ENCODE assay signal across 20 cellular contexts in the genomic region with DNA sequence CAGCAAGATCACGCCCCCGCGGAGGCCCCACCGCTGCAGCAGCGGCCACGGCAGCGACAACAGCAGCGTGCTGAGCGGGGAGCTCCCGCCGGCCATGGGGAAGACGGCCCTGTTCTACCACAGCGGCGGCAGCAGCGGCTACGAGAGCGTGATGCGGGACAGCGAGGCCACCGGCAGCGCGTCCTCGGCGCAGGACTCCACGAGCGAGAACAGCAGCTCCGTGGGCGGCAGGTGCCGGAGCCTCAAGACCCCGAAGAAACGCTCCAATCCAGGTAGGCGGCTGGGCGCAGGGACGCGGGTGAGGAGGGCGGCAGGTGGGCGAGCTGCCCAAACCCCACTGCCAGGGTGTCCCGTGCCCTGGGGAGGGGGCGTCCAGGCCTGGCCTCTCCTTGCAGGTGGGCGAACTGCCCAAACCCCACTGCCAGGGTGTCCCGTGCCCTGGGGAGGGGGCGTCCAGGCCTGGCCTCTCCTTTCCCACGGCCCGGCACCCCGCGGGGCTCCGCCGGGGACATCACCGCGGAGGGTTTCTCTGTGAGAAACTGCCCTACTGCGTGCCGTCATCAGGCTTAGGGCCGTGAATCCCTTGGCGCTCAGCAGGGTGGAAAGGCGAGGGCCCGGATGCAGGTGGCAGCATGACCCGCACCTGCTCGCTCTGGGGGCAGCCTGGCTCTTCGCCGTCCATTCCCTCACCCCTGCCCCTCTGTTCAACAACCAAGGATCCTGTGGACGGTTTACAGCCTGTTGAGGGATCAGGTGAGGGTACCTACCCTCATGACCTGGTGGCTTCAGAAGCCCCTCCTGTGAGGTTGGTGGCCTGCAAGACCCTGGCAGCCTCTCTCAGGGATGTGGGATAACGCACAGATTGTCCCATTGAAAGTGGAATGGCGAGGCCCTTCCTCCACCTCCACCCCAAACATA.
DNase-seq lines count a peak whose midpoint lies in the region; ATAC-seq and TF ChIP-seq lines count a peak whose summit lies in the region.
"Had no signal": no experiment of that assay in that cellular context is flagged by ENCODE, and none has a peak within 500 bp of the region (broad histone marks: within the 10 kb centered on the region; RNA-seq: fewer than 3 reads in every experiment).

No MANE protein-coding gene starts in this region.

- no peak overlapping the region for H3K9ac ChIP-seq in SK-N-SH

- no peak overlapping the region for H3K4me3 Mint-ChIP-seq in endothelial cell (ENCODE audit: unreplicated experiment)
- H3K4me3 Mint-ChIP-seq: CD4-positive, alpha-beta T cell had no signal

- TF ChIP-seq CTCF in endothelial cell (IDR thresholded peaks at IDR 0.05; ENCODE audit: unreplicated experiment) (no peak), SK-N-SH (IDR thresholded peaks at IDR 0.05) (no peak)

- peak; percentile 53 for DNase-seq in activated effector memory CD4-positive, alpha-beta T cell treated with anti-CD3 and anti-CD28 coated beads, Interleukin-2, amount 50 U/mL, for 16 hours
- DNase-seq in activated effector memory CD4-positive, alpha-beta T cell treated with Interleukin-2 at 50 U/mL for 16 hours: no peak
- DNase-seq in ecto neural progenitor cell (ENCODE audit: low spot score): peak; percentile 57
- DNase-seq in mesenteric fat pad (ENCODE audit: low spot score): peak; percentile 87
- no peak for DNase-seq in CD1c-positive myeloid dendritic cell (ENCODE audit: extremely low spot score)
- no peak for DNase-seq in endothelial cell (ENCODE audit: low spot score)
- DNase-seq in SK-N-SH: no peak
- DNase-seq: CD4-positive, alpha-beta T cell; DMS153; GDM1; KBM-7; NCI-H1105; NCI-H1694; NCI-H2081 treated with DMSO at 0.1 percent for 48 hours; NCI-H510A; NCI-H774; SIG-M5 had no signal

- peak overlapping the region in 1 of 2 experiments; percentile 18; a peak in 1 of 4 replicates for H3K27ac ChIP-seq in SK-N-SH (ENCODE audit: low read depth in 2 of 2, low read length in 1 of 2)
- H3K27ac ChIP-seq: 22Rv1 had no signal

- POLR2A ChIA-PET in SK-N-SH (lab: Yijun Ruan, JAX): no interaction called here

- H3K79me2 ChIP-seq in SK-N-SH (ENCODE audit: insufficient read depth): no peaks in the 10 kb centered on the region

- H3F3A ChIP-seq in SK-N-SH (replicated peaks; ENCODE audit: insufficient read depth): no peaks in the 10 kb centered on the region

- no peaks in the 10 kb centered on the region for H3K27me3 ChIP-seq in SK-N-SH (ENCODE audit: insufficient read depth)

- 94% methylated on average over 39 of the region's 63 CpGs for WGBS in SK-N-SH (ENCODE audit: low lambda C conversion rate)

- no peak for ATAC-seq in HG03095 (IDR thresholded peaks at IDR 0.05; ENCODE audit: unreplicated experiment)

- no peaks in the 10 kb centered on the region for H3K9me2 ChIP-seq in SK-N-SH

- H3K4me3 ChIP-seq in SK-N-SH (ENCODE audit: low read depth in 2 of 2, low read length in 1 of 2): no peak overlapping the region

- no peak overlapping the region for H3K27ac Mint-ChIP-seq in endothelial cell (ENCODE audit: unreplicated experiment)
- H3K27ac Mint-ChIP-seq: CD4-positive, alpha-beta T cell had no signal

- H3K4me2 ChIP-seq in SK-N-SH: no peak overlapping the region

- TF ChIP-seq RAD21 in SK-N-SH (IDR thresholded peaks at IDR 0.05; ENCODE audit: low read length): no peak

- no peaks in the 10 kb centered on the region for H3K9me3 ChIP-seq in SK-N-SH
- H3K9me3 ChIP-seq: Caco-2 had no signal

- no peaks in the 10 kb centered on the region for H4K20me1 ChIP-seq in SK-N-SH (ENCODE audit: insufficient read depth)

- H3K27me3 Mint-ChIP-seq in endothelial cell (ENCODE audit: unreplicated experiment): peaks cover 15% of the 10 kb centered on the region
- H3K27me3 Mint-ChIP-seq: CD4-positive, alpha-beta T cell had no signal

- CTCF ChIA-PET in SK-N-SH (lab: Yijun Ruan, JAX): interaction anchor here (0.5 to 1.3 kb wide), 6 partner anchors 24 to 535 kb away, joined by 3 to 7 read pairs (median 5); no protein-coding TSS in a partner anchor

- H3K4me1 ChIP-seq in SK-N-SH (ENCODE audit: control insufficient read depth in 1 of 2, insufficient read depth in 2 of 2, low read depth in 1 of 2, low read length in 1 of 2): peaks cover 0 to 43% of the 10 kb centered on the region in 2 experiments; a peak in 1 of 4 replicates

- H3K9me3 Mint-ChIP-seq in endothelial cell (ENCODE audit: unreplicated experiment): no peaks in the 10 kb centered on the region
- H3K9me3 Mint-ChIP-seq: CD4-positive, alpha-beta T cell had no signal

- H3K36me3 ChIP-seq in SK-N-SH (replicated peaks in 1 of 2; ENCODE audit: control insufficient read depth in 1 of 2, insufficient read depth in 2 of 2, low read length in 1 of 2): peaks cover 0 to 70% of the 10 kb centered on the region in 2 experiments

- no peak for TF ChIP-seq EP300 in SK-N-SH (IDR thresholded peaks at IDR 0.05; ENCODE audit: borderline replicate concordance in 1 of 2, low read depth in 1 of 2, low read length in 1 of 2)

- H3K36me3 Mint-ChIP-seq in endothelial cell (ENCODE audit: low read depth, unreplicated experiment): peaks cover 11% of the 10 kb centered on the region

- peaks cover 6% of the 10 kb centered on the region for H3K4me1 Mint-ChIP-seq in endothelial cell (ENCODE audit: unreplicated experiment)

- no peak overlapping the region for H2AFZ ChIP-seq in SK-N-SH (ENCODE audit: low read depth)

TF ChIP-seq in SK-N-SH, 30 proteins besides CTCF, POLR2A, EP300 and RAD21:
- TF ChIP-seq FOXM1 (IDR thresholded peaks at IDR 0.05; ENCODE audit: low read depth) (no peak), FOXJ3 (CRISPR knock-in tag; IDR thresholded peaks at IDR 0.05) (no peak)
- TF ChIP-seq, protein P1, sequence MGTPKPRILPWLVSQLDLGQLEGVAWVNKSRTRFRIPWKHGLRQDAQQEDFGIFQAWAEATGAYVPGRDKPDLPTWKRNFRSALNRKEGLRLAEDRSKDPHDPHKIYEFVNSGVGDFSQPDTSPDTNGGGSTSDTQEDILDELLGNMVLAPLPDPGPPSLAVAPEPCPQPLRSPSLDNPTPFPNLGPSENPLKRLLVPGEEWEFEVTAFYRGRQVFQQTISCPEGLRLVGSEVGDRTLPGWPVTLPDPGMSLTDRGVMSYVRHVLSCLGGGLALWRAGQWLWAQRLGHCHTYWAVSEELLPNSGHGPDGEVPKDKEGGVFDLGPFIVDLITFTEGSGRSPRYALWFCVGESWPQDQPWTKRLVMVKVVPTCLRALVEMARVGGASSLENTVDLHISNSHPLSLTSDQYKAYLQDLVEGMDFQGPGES (IDR thresholded peaks at IDR 0.05; ENCODE audit: low read depth, low read length): no peak

Comparison
In these comparisons a context has a peak if more than half of its experiments do, and no peak if none do; other contexts are left out.
1. DNase-seq: peak in activated effector memory CD4-positive, alpha-beta T cell treated with anti-CD3 and anti-CD28 coated beads, Interleukin-2, amount 50 U/mL, for 16 hours (single experiment), ecto neural progenitor cell (single experiment) and mesenteric fat pad (single experiment); none in activated effector memory CD4-positive, alpha-beta T cell treated with Interleukin-2 at 50 U/mL for 16 hours (single experiment), CD1c-positive myeloid dendritic cell (single experiment), endothelial cell (single experiment) and SK-N-SH (single experiment).